1 cellular context compared by ENCODE assay signal in genomic region chr12:46185686-46186085, GRCh38.
A peak's percentile ranks its signal among the peaks of the same experiment; 100 is the strongest.
TF ChIP-seq lines count a peak whose summit lies in the region.

No MANE protein-coding gene starts in this region.

TF ChIP-seq in GM12878, 131 proteins besides CTCF, POLR2A, EP300 and RAD21:
- TF ChIP-seq POLR2AphosphoS5 (IDR thresholded peaks at IDR 0.05; ENCODE audit: low read length): peak; percentile 46; the same call in 1 of the 2 replicates
- TF ChIP-seq PML (IDR thresholded peaks at IDR 0.05; ENCODE audit: low read length): peak; percentile 30; the same call in 1 of the 2 replicates
- no peak for TF ChIP-seq CHD1 (IDR thresholded peaks at IDR 0.05; ENCODE audit: low read depth, low read length)
TF ChIP-seq in GM12878: peak in this region for 2.
